Comparison of ENCODE assay signal across 9 cellular contexts in genomic region chr3:177193706-177194268, GRCh38. TPM values are rescaled to one million over a fixed set of nuclear protein-coding genes. Genes with fewer than 3 reads are reported as not detected.
DNase-seq lines count a peak whose midpoint lies in the region; ATAC-seq, FAIRE-seq and TF ChIP-seq lines count a peak whose summit lies in the region.
"Had no signal": no experiment of that assay in that cellular context is flagged by ENCODE, and none has a peak within 500 bp of the region (broad histone marks: within the 10 kb centered on the region; RNA-seq: fewer than 3 reads in every experiment).

No MANE protein-coding gene starts in this region.

- TF ChIP-seq CTCF in endodermal cell (conservative IDR thresholded peaks at IDR 0.05): no peak
- TF ChIP-seq CTCF in sigmoid colon (IDR thresholded peaks at IDR 0.05): no peak

- ATAC-seq in HG03097 (IDR thresholded peaks at IDR 0.05; ENCODE audit: low FRiP score, unreplicated experiment) (no peak), HG03039 (IDR thresholded peaks at IDR 0.05; ENCODE audit: unreplicated experiment) (no peak)

- H3K36me3 ChIP-seq in endodermal cell (ENCODE audit: control insufficient read depth, insufficient read depth, low read length) (peaks cover 14% of the 10 kb centered on the region), sigmoid colon (no peaks in the 10 kb centered on the region)

- FAIRE-seq in GM18507 (lab: Jason Lieb, UNC): peak; percentile 45
- FAIRE-seq: colon had no signal

- H3K9me3 ChIP-seq in endodermal cell (ENCODE audit: control insufficient read depth, low read length) (no peaks in the 10 kb centered on the region), sigmoid colon (no peaks in the 10 kb centered on the region)

- peaks cover 29% of the 10 kb centered on the region for H3K4me1 Mint-ChIP-seq in endodermal cell

- DNase-seq in GM18507 (ENCODE audit: extremely low spot score, insufficient read length, low read depth) (no peak), NCI-H69 (lab: John Stamatoyannopoulos, UW) (peak; percentile 61), endodermal cell (no peak), sigmoid colon (no peak), occipital lobe (lab: John Stamatoyannopoulos, UW) (no peak), hypothalamus (lab: John Stamatoyannopoulos, UW) (no peak)

- H3K4me3 Mint-ChIP-seq in endodermal cell: peak overlapping the region; percentile 96

- H3K27me3 ChIP-seq in endodermal cell (ENCODE audit: control insufficient read depth, insufficient read depth, low read length, poor library complexity, severe bottlenecking): no peaks in the 10 kb centered on the region
- H3K27me3 ChIP-seq in sigmoid colon: no peaks in the 10 kb centered on the region

- H3K9me3 Mint-ChIP-seq in endodermal cell: no peaks in the 10 kb centered on the region

- H3K27me3 Mint-ChIP-seq in endodermal cell (ENCODE audit: insufficient read depth): no peaks in the 10 kb centered on the region

- intact Hi-C loops in sigmoid colon (cut with DNase I): loop anchor here (10.0 kb wide), 1 partner anchor 401 kb away; no protein-coding TSS in a partner anchor

- no peak for TF ChIP-seq EP300 in sigmoid colon (IDR thresholded peaks at IDR 0.05)

- H3K4me1 ChIP-seq in endodermal cell (ENCODE audit: control insufficient read depth, insufficient read depth, low read length): peaks cover under 1% of the 10 kb centered on the region
- H3K4me1 ChIP-seq in sigmoid colon: peaks cover 0 to 58% (median 37%) of the 10 kb centered on the region in 4 donors

- H3K27ac ChIP-seq in endodermal cell (ENCODE audit: low read depth, low read length): no peak overlapping the region
- H3K27ac ChIP-seq in sigmoid colon: peak overlapping the region; percentile 54 to 100 (median 98)

- peaks cover 25% of the 10 kb centered on the region for H3K36me3 Mint-ChIP-seq in endodermal cell (ENCODE audit: low read depth)

- 78 to 82% methylated on average over 7 to 8 of the region's 8 CpGs for WGBS in endodermal cell (ENCODE audit: insufficient coverage in 1 of 2, insufficient read length in 1 of 2), 2 experiments
- 57 to 61% methylated on average over 8 of the region's 8 CpGs for WGBS in sigmoid colon, 2 donors

- H3K9ac ChIP-seq in endodermal cell (ENCODE audit: extremely low read depth, low read length, poor library complexity, severe bottlenecking): peak overlapping the region; percentile 100

- H3K4me3 ChIP-seq in endodermal cell (ENCODE audit: low read length) (peak overlapping the region; percentile 100), sigmoid colon (no peak overlapping the region)

- H3K27ac Mint-ChIP-seq in endodermal cell: peak overlapping the region; percentile 99

- no peak for TF ChIP-seq POLR2A in sigmoid colon (IDR thresholded peaks at IDR 0.05)

RNA-seq across cellular contexts. Expression of gene TBL1XR1, which starts 3.5 kb away (rescaled TPM):
- total RNA-seq in endodermal cell (100 to 1,000 TPM; 235 to 273 TPM), sigmoid colon (100 to 1,000 TPM in 2 of 4 donors, 10 to 100 TPM in 2; 88.9 to 131 (median 102) TPM), occipital lobe (358 TPM)
- 77.3 TPM for polyA plus RNA-seq in endodermal cell (2013, experiment 1 of 2)
- 83.4 TPM for polyA plus RNA-seq in endodermal cell (2013, experiment 2 of 2)
- polyA plus RNA-seq in sigmoid colon: 10 to 100 TPM; 20.4 to 46.7 (median 35.4) TPM
